ENCODE assay signal across 21 cellular contexts in genomic region chr1:167711797-167712196, GRCh38.
"Had no signal": no experiment of that assay in that cellular context is flagged by ENCODE, and none has a peak within 500 bp of the region (broad histone marks: within the 10 kb centered on the region; RNA-seq: fewer than 3 reads in every experiment).

No MANE protein-coding gene starts in this region.

- H3K9me3 ChIP-seq: body of pancreas, lower lobe of right lung, neutrophil, pancreas, psoas muscle, right atrium auricular region, tibial nerve, uterus had no signal

- H3K4me3 ChIP-seq: body of pancreas, cardiac muscle cell, lower lobe of right lung, pancreas, psoas muscle, right atrium auricular region, tibial nerve, uterus had no signal

- H3K27me3 ChIP-seq: body of pancreas, cardiac muscle cell, pancreas, right atrium auricular region, tibial nerve, uterus had no signal

- H3K36me3 ChIP-seq: cardiac muscle cell, lower lobe of right lung, pancreas, right atrium auricular region, tibial nerve, uterus had no signal

- DNase-seq: activated CD4-positive, alpha-beta T cell treated with anti-CD3 and anti-CD28 coated beads, Interleukin-2, amount 50 U/mL, for 48 hours; activated effector memory CD4-positive, alpha-beta T cell treated with Interleukin-2 at 50 U/mL for 16 hours; activated naive CD4-positive, alpha-beta T cell treated with anti-CD3 and anti-CD28 coated beads for 36 hours; activated T-cell treated with anti-CD3 and anti-CD28 coated beads, Interleukin-2, amount 50 U/mL, for 72 hours; amygdala; body of pancreas; effector CD4-positive, alpha-beta T cell; lower lobe of right lung; natural killer cell; pancreas; psoas muscle; stimulated activated CD4-positive, alpha-beta T cell treated with anti-CD3 and anti-CD28 coated beads, Interleukin-12 subunit alpha, Interleukin-12 subunit beta, amount 100 ng/mL, for 4 hours; stimulated activated CD4-positive, alpha-beta T cell treated with anti-CD3 and anti-CD28 coated beads, Interleukin-4, amount 100 ng/mL, for 4 hours; stimulated activated naive CD8-positive, alpha-beta T cell treated with anti-CD3 and anti-CD28 coated beads, Interleukin-15, Interleukin-2, amounts not matched to agents 100 U/mL and 50 U/mL, for 24 hours; substantia nigra; T-helper 9 cell; uterus had no signal

- H3K4me1 ChIP-seq: pancreas, psoas muscle, uterus had no signal

- H3K27ac ChIP-seq: body of pancreas, cardiac muscle cell, lower lobe of right lung, neutrophil, pancreas, psoas muscle, uterus had no signal

- ATAC-seq: activated T-cell treated with anti-CD3 and anti-CD28 coated beads, Interleukin-2, amount 50 U/mL, for 72 hours; body of pancreas; lower lobe of right lung; natural killer cell; pancreas; psoas muscle; stimulated activated naive CD8-positive, alpha-beta T cell treated with anti-CD3 and anti-CD28 coated beads, Interleukin-15, Interleukin-2, amounts not matched to agents 100 U/mL and 50 U/mL, for 24 hours had no signal
